Comparison of ENCODE assay signal across 8 cellular contexts in the genomic region with DNA sequence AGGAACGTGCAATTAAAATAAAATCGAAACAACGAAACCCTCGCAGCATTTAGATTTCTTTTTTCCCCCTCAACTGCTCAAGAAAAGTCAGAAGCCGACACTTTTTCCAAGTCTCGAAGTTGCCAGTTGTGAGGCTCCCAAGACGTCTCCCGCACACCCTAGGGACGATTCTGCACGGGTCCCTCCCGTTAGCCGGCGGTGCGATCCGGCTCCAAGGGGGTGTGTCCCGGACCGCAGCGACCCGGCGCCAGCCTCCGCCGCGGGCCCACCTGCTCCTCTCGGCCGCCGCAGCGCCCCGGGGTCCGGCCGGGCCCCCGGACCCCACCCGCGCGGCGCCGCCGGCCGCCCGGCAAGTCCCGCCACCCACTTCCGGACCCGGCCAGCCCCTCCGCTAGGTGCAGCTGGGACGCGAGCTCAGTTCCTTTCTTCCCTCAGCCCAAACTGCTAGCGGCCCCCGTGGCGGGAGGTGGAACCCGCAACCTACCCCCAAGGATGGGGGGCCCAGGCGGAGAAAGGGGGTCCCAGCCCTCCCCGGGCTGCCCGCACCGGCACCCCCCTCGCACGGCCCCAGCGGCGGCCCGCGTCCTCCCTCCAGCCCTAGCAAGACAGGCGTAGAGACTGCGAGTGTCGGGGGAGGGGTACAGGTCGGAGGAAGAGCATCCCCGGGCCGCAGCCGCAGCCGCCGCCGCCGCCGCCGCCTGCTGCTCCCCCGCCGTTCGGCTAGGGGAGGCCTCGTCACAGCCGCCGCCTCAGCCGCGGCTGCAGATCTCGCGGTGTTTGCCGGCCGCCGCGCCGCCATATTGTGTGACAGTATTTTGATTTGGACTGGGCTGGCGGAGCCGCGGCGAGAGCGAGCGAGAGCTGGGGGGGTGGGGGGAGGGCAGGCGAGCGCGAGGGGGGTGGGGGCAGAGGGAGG. TPM values are rescaled to one million over a fixed set of nuclear protein-coding genes. Genes with fewer than 3 reads are reported as not detected.
A peak's percentile ranks its signal among the peaks of the same experiment; 100 is the strongest.
DNase-seq lines count a peak whose midpoint lies in the region; ATAC-seq lines count a peak whose summit lies in the region.

No MANE protein-coding gene starts in this region.

- DNase-seq in Ammon's horn (ENCODE audit: low spot score) (peak; percentile 88), NCI-H460 (ENCODE audit: extremely low read depth, low read depth) (peak; percentile 80), left kidney (ENCODE audit: low read depth, low spot score) (peak; percentile 98)
- peak; percentile 88 to 90 for DNase-seq in activated CD4-positive, alpha-beta T cell treated with anti-CD3 and anti-CD28 coated beads for 4 hours
- peak; percentile 91 for DNase-seq in stimulated activated CD4-positive, alpha-beta T cell treated with anti-CD3 and anti-CD28 coated beads, Interleukin-1b, Interleukin-23, amount 100 ng/mL, for 48 hours

- peak; percentile 83 for ATAC-seq in GM19043 (IDR thresholded peaks at IDR 0.05; ENCODE audit: low read depth, unreplicated experiment)
- peak; percentile 79 for ATAC-seq in HG03342 (IDR thresholded peaks at IDR 0.05; ENCODE audit: unreplicated experiment)

- peak overlapping the region; percentile 89 for H3K27ac ChIP-seq in cingulate gyrus (ENCODE audit: low read depth, low read length)

RNA-seq across cellular contexts. Expression of a gene that starts 0.5 kb away (rescaled TPM):
- total RNA-seq in NCI-H460 (2014; rRNA removed; shearing (Covaris generic)): 13.4 and 13.9 TPM in 2 replicates
- polyA plus RNA-seq in NCI-H460 (2014; cell fraction: nucleus; rRNA removed): 5.8 and 7.5 TPM in 2 replicates

Comparison
In these comparisons a context has a peak if more than half of its experiments do, and no peak if none do; other contexts are left out.
1. Peak in every context shown above with its lines: DNase-seq, ATAC-seq and H3K27ac ChIP-seq.